In the genomic region with DNA sequence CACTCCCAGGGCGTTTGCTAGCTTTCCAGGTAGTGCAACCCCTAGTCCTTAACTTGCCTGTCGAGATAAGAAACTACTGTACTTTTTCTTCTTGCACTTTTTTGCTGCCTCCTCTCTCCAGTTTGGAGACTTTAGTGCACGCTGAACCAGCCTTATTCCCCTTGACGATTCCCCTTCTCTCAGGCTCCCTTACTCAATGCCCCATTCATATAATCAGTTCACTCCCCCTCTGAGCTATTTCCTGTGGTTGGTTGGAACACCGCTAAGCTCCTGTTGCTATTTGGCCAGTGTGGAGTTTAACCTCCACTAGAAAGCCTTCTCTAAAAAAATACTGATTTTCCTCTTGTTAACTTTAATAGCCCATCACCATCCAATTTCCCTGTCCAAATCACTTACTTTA, we compare ENCODE assay signal across 8 cellular contexts. TPM values are rescaled to one million over a fixed set of nuclear protein-coding genes. Genes with fewer than 3 reads are reported as not detected.
A peak's percentile ranks its signal among the peaks of the same experiment; 100 is the strongest.
DNase-seq lines count a peak whose midpoint lies in the region; ATAC-seq and TF ChIP-seq lines count a peak whose summit lies in the region.

No MANE protein-coding gene starts in this region.

- in situ Hi-C loops in GM13977 (cut with MboI; ENCODE audit: low pct_unique_long_range_greater_than_20kb, low sequenced_read_pairs, unreplicated experiment), result no loop called here

- ATAC-seq in left ventricle myocardium superior, result peak; percentile 31
- ATAC-seq in GM19324 (IDR thresholded peaks at IDR 0.05; ENCODE audit: low FRiP score, unreplicated experiment), result no peak

- TF ChIP-seq CTCF in AG09309 (IDR thresholded peaks at IDR 0.05; ENCODE audit: control insufficient read depth, insufficient read depth, low read depth, low read length, missing control alignments) (no peak), GM13977 (IDR thresholded peaks at IDR 0.05; ENCODE audit: extremely low read depth, insufficient read depth, missing control alignments) (no peak)

- intact Hi-C loops in left ventricle myocardium superior (cut with micrococcal nuclease), result no loop called here

- peak overlapping the region; percentile 61 for H3K4me3 ChIP-seq in AG09309 (ENCODE audit: control insufficient read depth, low read depth, low read length)

- DNase-seq in AG09309 (ENCODE audit: low read depth) (no peak), GM13977 (ENCODE audit: low spot score) (peak; percentile 46), NCI-H510A (lab: John Stamatoyannopoulos, UW) (peak; percentile 1), amniotic epithelial cell (ENCODE audit: low read depth) (peak; percentile 86), left ventricle myocardium superior (no peak), pulmonary artery endothelial cell (ENCODE audit: low read depth, low spot score) (peak; percentile 4), NCI-H2171 treated with DMSO at 0.1 percent for 48 hours (lab: John Stamatoyannopoulos, UW) (no peak)

RNA-seq across cellular contexts. Expression of gene CREBL2, which starts 0.7 kb away (rescaled TPM):
- total RNA-seq in left ventricle myocardium superior (16.9 TPM), pulmonary artery endothelial cell (31.5 and 40.3 TPM in 2 replicates)

RNA-seq across cellular contexts. Expression of gene DUSP16, which starts 49.7 kb away (rescaled TPM):
- total RNA-seq in left ventricle myocardium superior, result 12.9 TPM
- total RNA-seq in pulmonary artery endothelial cell, result 9.6 and 13.1 TPM in 2 replicates

Comparison
In these comparisons a context has a peak if more than half of its experiments do, and no peak if none do; other contexts are left out.
1. DNase-seq: peak in GM13977 (single experiment), NCI-H510A (single experiment), amniotic epithelial cell (single experiment) and pulmonary artery endothelial cell (single experiment); none in AG09309 (single experiment), left ventricle myocardium superior (single experiment) and NCI-H2171 treated with DMSO at 0.1 percent for 48 hours (single experiment).